ENCODE assay signal across 8 cellular contexts in the genomic region with DNA sequence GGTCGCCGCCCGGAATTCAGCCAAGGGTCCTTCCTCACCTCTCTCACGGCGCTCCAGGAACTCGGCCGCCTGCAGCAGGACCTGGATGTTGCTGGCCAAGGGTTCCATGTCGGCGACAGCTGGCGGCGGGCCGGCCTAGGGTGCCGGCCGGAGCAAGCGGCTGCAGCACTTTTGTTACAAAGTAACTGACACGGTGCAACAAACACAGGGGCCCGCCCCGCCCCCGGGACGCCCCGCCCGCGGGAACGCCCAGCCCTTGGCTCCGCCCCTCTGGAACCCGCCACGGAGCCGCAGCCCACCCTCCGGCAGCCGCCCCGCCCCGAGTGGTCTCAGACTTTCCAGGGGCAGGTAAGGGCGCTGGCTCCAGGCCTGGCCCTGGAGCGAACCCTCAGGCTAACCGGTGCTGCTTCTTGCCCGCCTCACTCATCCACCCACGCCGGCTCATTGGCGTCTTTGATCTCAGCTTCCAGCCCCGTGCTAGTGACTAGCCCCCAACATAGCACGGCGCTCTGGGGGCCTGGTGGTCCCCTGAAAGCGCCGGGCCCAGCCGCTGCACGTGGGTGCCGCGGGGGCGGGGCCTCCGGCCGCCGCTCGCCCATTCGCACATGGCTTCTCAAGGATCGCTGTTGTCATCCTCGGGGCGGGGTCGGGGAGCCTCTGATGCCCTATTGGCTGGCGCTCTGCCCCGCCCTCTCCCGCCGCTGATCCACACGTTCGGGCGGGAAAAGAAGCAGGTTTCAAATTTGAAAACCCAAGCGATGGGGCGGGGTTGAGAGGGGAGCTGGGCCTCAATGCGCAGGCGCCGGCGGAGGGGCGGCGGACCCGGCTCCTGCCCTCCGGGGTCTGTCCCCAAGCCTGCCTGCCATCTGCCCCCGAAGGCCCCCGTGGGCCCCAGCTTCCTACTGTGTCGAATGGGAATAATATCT. TPM values are rescaled to one million over a fixed set of nuclear protein-coding genes. Genes with fewer than 3 reads are reported as not detected.
DNase-seq lines count a peak whose midpoint lies in the region; ATAC-seq and TF ChIP-seq lines count a peak whose summit lies in the region.

A gene with protein sequence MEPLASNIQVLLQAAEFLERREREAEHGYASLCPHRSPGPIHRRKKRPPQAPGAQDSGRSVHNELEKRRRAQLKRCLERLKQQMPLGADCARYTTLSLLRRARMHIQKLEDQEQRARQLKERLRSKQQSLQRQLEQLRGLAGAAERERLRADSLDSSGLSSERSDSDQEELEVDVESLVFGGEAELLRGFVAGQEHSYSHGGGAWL (minus strand): TSS at position 176 of the 926 bp plus-strand sequence. CDS start 68 bp downstream, at position 108.

- H3K27ac ChIP-seq in WERI-Rb-1 (peak within 1 kb of the TSS; percentile 93), breast epithelium (peak within 1 kb of the TSS in 1 of 2 donors; percentile 36), spleen (peak within 1 kb of the TSS in 7 of 8 donors; percentile 36 to 94 (median 87))

- no peaks in the 10 kb centered on the region for H3K9me3 ChIP-seq in WERI-Rb-1 (ENCODE audit: severe bottlenecking)
- H3K9me3 ChIP-seq in breast epithelium = no peaks in the 10 kb centered on the region
- H3K9me3 ChIP-seq in spleen = no peaks in the 10 kb centered on the region

- ATAC-seq in GM19023 (IDR thresholded peaks at IDR 0.05; ENCODE audit: unreplicated experiment) (peak; percentile 82), HG03175 (IDR thresholded peaks at IDR 0.05; ENCODE audit: unreplicated experiment) (peak; percentile 82)

- whole genome bisulfite sequencing in spleen, 5 donors = 0 to 1% (median 0%) methylated on average over 26 to 78 of the region's 78 CpGs

- intact Hi-C loops in breast epithelium (cut with DNase I; ENCODE audit: low total_unique reads) = loop anchor here (10.0 kb wide), 1 partner anchor 53 kb away; no protein-coding TSS in a partner anchor
- intact Hi-C loops in spleen (cut with DNase I; ENCODE audit: low total_unique reads) = loop anchor here (10.0 kb wide), 2 partner anchors 53 to 143 kb away; no protein-coding TSS in a partner anchor

- TF ChIP-seq POLR2A in breast epithelium (IDR thresholded peaks at IDR 0.05) = no peak
- TF ChIP-seq POLR2A in spleen (IDR thresholded peaks at IDR 0.05) = no peak

- H3K27me3 ChIP-seq in WERI-Rb-1 (ENCODE audit: insufficient read depth, low read depth, severe bottlenecking) (no peaks in the 10 kb centered on the region), breast epithelium (no peaks in the 10 kb centered on the region), spleen (replicated peaks in 1 of 7) (no peaks in the 10 kb centered on the region)

- DNase-seq in AG09319 (ENCODE audit: extremely low read depth, low read depth) (peak; percentile 79), NCI-H2227 treated with DMSO at 0.1 percent for 48 hours (lab: John Stamatoyannopoulos, UW) (peak; percentile 93), WERI-Rb-1 (peak; percentile 95), breast epithelium (ENCODE audit: low spot score in 2 of 2) (peak; percentile 96), inferior parietal cortex (ENCODE audit: extremely low spot score) (peak; percentile 90), spleen (peak; percentile 97)

- H3K4me1 ChIP-seq in breast epithelium = peaks cover 10 to 11% of the 10 kb centered on the region in 2 donors
- peaks cover 34 to 85% (median 71%) of the 10 kb centered on the region in 6 donors for H3K4me1 ChIP-seq in spleen

- H3K36me3 ChIP-seq in WERI-Rb-1 (peaks cover 8% of the 10 kb centered on the region), breast epithelium (no peaks in the 10 kb centered on the region), spleen (peaks cover 0 to 29% (median 6%) of the 10 kb centered on the region in 6 donors)

- H3K4me3 ChIP-seq in WERI-Rb-1 (ENCODE audit: low read depth, low read length) = peak within 1 kb of the TSS; percentile 62
- H3K4me3 ChIP-seq in breast epithelium = peak within 1 kb of the TSS; percentile 47 to 72 (median 61)
- peak within 1 kb of the TSS; percentile 35 to 89 (median 70) for H3K4me3 ChIP-seq in spleen

- TF ChIP-seq CTCF in AG09319 (IDR thresholded peaks at IDR 0.05; ENCODE audit: low read depth, low read length) = no peak
- no peak for TF ChIP-seq CTCF in WERI-Rb-1 (IDR thresholded peaks at IDR 0.05; ENCODE audit: low read depth, low read length)
- TF ChIP-seq CTCF in breast epithelium (IDR thresholded peaks at IDR 0.05) = no peak
- TF ChIP-seq CTCF in spleen (IDR thresholded peaks at IDR 0.05 in 8 of 11, conservative IDR thresholded peaks at IDR 0.05 in 3 of 11) = no peak

RNA-seq across cellular contexts. Expression of the gene that starts here (rescaled TPM):
- total RNA-seq in breast epithelium (10 to 100 TPM in 1 of 3 donors, 1 to 10 TPM in 2; 4.2 to 10.5 (median 9.4) TPM), spleen (10 to 100 TPM; 19.3 to 80.7 (median 26.7) TPM)
- 10 to 100 TPM; 25.9 to 32.5 (median 26.2) TPM for polyA plus RNA-seq in spleen
